Comparison of ENCODE assay signal across 11 cellular contexts in genomic region chr1:43360616-43361015, GRCh38. TPM values are rescaled to one million over a fixed set of nuclear protein-coding genes. Genes with fewer than 3 reads are reported as not detected.
DNase-seq lines count a peak whose midpoint lies in the region; ATAC-seq, FAIRE-seq and TF ChIP-seq lines count a peak whose summit lies in the region.
"Had no signal": no experiment of that assay in that cellular context is flagged by ENCODE, and none has a peak within 500 bp of the region (broad histone marks: within the 10 kb centered on the region; RNA-seq: fewer than 3 reads in every experiment).

No MANE protein-coding gene starts in this region.

- ATAC-seq in HepG2 (no peak), right lobe of liver (no peak), HG03196 (IDR thresholded peaks at IDR 0.05; ENCODE audit: unreplicated experiment) (no peak), GM21825 (IDR thresholded peaks at IDR 0.05; ENCODE audit: unreplicated experiment) (no peak)

- no peak for TF ChIP-seq EP300 in HepG2 (IDR thresholded peaks at IDR 0.05; ENCODE audit: low read depth in 2 of 2, low read length in 2 of 2)
- no peak for TF ChIP-seq EP300 in HepG2 (CRISPR knock-in tag; IDR thresholded peaks at IDR 0.05; ENCODE audit: borderline replicate concordance)

- H3K9ac ChIP-seq in HepG2 (ENCODE audit: insufficient read depth, low read depth, low read length), result no peak overlapping the region

- H3K9me3 ChIP-seq in HepG2 (ENCODE audit: low read length) (no peaks in the 10 kb centered on the region), right lobe of liver (no peaks in the 10 kb centered on the region), SJSA1 (replicated peaks) (no peaks in the 10 kb centered on the region)

- peaks cover 74% of the 10 kb centered on the region for H3K4me1 ChIP-seq in HepG2 (ENCODE audit: insufficient read depth, low read length)
- H3K4me1 ChIP-seq in right lobe of liver, result peaks cover 0 to 13% (median 5%) of the 10 kb centered on the region in 4 donors
- peaks cover 49% of the 10 kb centered on the region for H3K4me1 ChIP-seq in SJSA1 (replicated peaks)

- TF ChIP-seq RAD21 in HepG2 (CRISPR knock-in tag; IDR thresholded peaks at IDR 0.05), result no peak

- H3K4me3 ChIP-seq in HepG2 (replicated peaks in 1 of 3; ENCODE audit: insufficient read depth in 1 of 3, low read depth in 2 of 3, low read length in 3 of 3) (0 out of 6 replicates have a peak overlapping the region, but pooled peaks of 1 of the 3 experiments have one; percentile 92), right lobe of liver (no peak overlapping the region), SJSA1 (peak overlapping the region; percentile 54), fibroblast of pulmonary artery (replicated peaks; ENCODE audit: low read depth, low read length) (peak overlapping the region; percentile 61)
- H3K4me3 ChIP-seq: lung had no signal

- intact Hi-C loops in HepG2 (cut with micrococcal nuclease; ENCODE audit: unreplicated experiment) (no loop called here), right lobe of liver (cut with DNase I) (no loop called here)

- no peak for DNase-seq in HepG2 (ENCODE audit: low spot score)
- no peak for DNase-seq in right lobe of liver
- DNase-seq in SJSA1 (ENCODE audit: low read depth in 1 of 2, low spot score in 2 of 2), result no peak
- DNase-seq in fibroblast of pulmonary artery (ENCODE audit: low read depth), result no peak
- DNase-seq in SK-N-DZ (ENCODE audit: low spot score), result no peak
- no peak for DNase-seq in T-helper 9 cell
- DNase-seq: COR-L47; stimulated activated naive CD4-positive, alpha-beta T cell had no signal

- H3K27ac ChIP-seq in HepG2 (ENCODE audit: extremely low read length, insufficient read depth, low read length), result no peak overlapping the region
- no peak overlapping the region for H3K27ac ChIP-seq in right lobe of liver
- H3K27ac ChIP-seq in SJSA1, result no peak overlapping the region

- WGBS in HepG2 (ENCODE audit: low lambda C conversion rate), result 94% methylated on average over 3 of the region's 4 CpGs
- 57% methylated on average over 1 of the region's 4 CpGs for WGBS in right lobe of liver (ENCODE audit: insufficient coverage, low coverage, low lambda C conversion rate, missing lambda C conversion rate)

- H3K79me2 ChIP-seq in HepG2 (ENCODE audit: insufficient read depth, low read length), result peaks cover 29% of the 10 kb centered on the region

- POLR2A ChIA-PET in HepG2 (lab: Yijun Ruan, JAX), result no interaction called here

- no TSS peak for BruUV-seq in HepG2 (replicated peaks; lab: Mats Ljungman, UMichigan)

- FAIRE-seq in HepG2 (lab: Jason Lieb, UNC), result no peak

- in situ Hi-C loops in HepG2 (cut with HindIII; ENCODE audit: extremely low pct_ligation_motif_present, low pct_unique_long_range_greater_than_20kb), result no loop called here

- H3K36me3 ChIP-seq in HepG2 (replicated peaks in 1 of 2; ENCODE audit: control insufficient read depth in 1 of 2, insufficient read depth in 2 of 2, low read length in 2 of 2), result peaks cover 15 to 31% of the 10 kb centered on the region in 2 experiments
- H3K36me3 ChIP-seq in right lobe of liver, result peaks cover 0 to 34% (median 11%) of the 10 kb centered on the region in 4 donors
- peaks cover 71% of the 10 kb centered on the region for H3K36me3 ChIP-seq in SJSA1

- TF ChIP-seq POLR2A in HepG2 (IDR thresholded peaks at IDR 0.05; ENCODE audit: insufficient read depth in 1 of 2, low read depth in 2 of 2, low read length in 2 of 2) (no peak), right lobe of liver (IDR thresholded peaks at IDR 0.05) (no peak)

- no peak for TF ChIP-seq CTCF in HepG2 (CRISPR knock-in tag; IDR thresholded peaks at IDR 0.05)
- no peak for TF ChIP-seq CTCF in right lobe of liver (IDR thresholded peaks at IDR 0.05)
- no peak for TF ChIP-seq CTCF in fibroblast of pulmonary artery (IDR thresholded peaks at IDR 0.05; ENCODE audit: low read length, missing control alignments)

- peak overlapping the region; percentile 88 for H3K4me2 ChIP-seq in HepG2 (ENCODE audit: low read depth, low read length)

- H3K27me3 ChIP-seq in HepG2 (ENCODE audit: control insufficient read depth in 1 of 2, insufficient read depth in 2 of 2, low read length in 2 of 2) (no peaks in the 10 kb centered on the region; a peak in 1 of 5 replicates), right lobe of liver (no peaks in the 10 kb centered on the region), SJSA1 (replicated peaks) (no peaks in the 10 kb centered on the region)

- no peak overlapping the region for H2AFZ ChIP-seq in HepG2 (ENCODE audit: low read length)

- H4K20me1 ChIP-seq in HepG2 (ENCODE audit: insufficient read depth, low read length), result no peaks in the 10 kb centered on the region

- CTCF ChIA-PET in HepG2 (lab: Yijun Ruan, JAX; ENCODE audit: low intra/inter-chr PET ratio, low total read pairs), result no interaction called here

RNA-seq across cellular contexts. Expression of gene CDC20, which starts 1.8 kb away (rescaled TPM):
- total RNA-seq in HepG2 (2016; rRNA removed; fragmentation: Illumina TruSeq; extraction: Trizol) (90.0 and 97.8 TPM in 2 replicates), right lobe of liver (1 to 10 TPM in 4 of 6 experiments, under 1 TPM in 1, not detected in 1; 0.49 to 5.3 (median 2.3) TPM)
- 46.4 and 52.0 TPM in 2 replicates for total RNA-seq in HepG2 (2016; cell fraction: cytosol; rRNA removed; fragmentation: Illumina TruSeq; extraction: Trizol; ENCODE audit: low read depth)
- total RNA-seq in HepG2 (2016; cell fraction: insoluble cytoplasmic fraction; rRNA removed; fragmentation: Illumina TruSeq; extraction: Trizol), result 83.1 and 89.9 TPM in 2 replicates
- 44.6 and 48.1 TPM in 2 replicates for total RNA-seq in HepG2 (2016; cell fraction: membrane; rRNA removed; fragmentation: Illumina TruSeq; extraction: Trizol)
- 41.5 and 42.9 TPM in 2 replicates for total RNA-seq in HepG2 (2016; cell fraction: nucleus; rRNA removed; fragmentation: Illumina TruSeq; extraction: Trizol)
- polyA plus RNA-seq in HepG2 (2011; rRNA removed), result 39.5 and 57.9 TPM in 2 replicates
- polyA plus RNA-seq in HepG2 (2011; cell fraction: cytosol; rRNA removed), result 30.0 and 51.5 TPM in 2 replicates
- polyA plus RNA-seq in HepG2 (2011; cell fraction: nucleus; rRNA removed), result 32.3 and 62.8 TPM in 2 replicates
- polyA plus RNA-seq in HepG2 (2012), result 30.3 and 42.3 TPM in 2 replicates
- polyA plus RNA-seq in HepG2 (2016; cell fraction: cytosol; fragmentation: Illumina TruSeq; extraction: Trizol; ENCODE audit: low read depth), result 55.7 and 55.8 TPM in 2 replicates
- 111 and 128 TPM in 2 replicates for polyA plus RNA-seq in HepG2 (2016; cell fraction: insoluble cytoplasmic fraction; fragmentation: Illumina TruSeq; extraction: Trizol; ENCODE audit: low read depth)
- 48.3 and 54.4 TPM in 2 replicates for polyA plus RNA-seq in HepG2 (2016; cell fraction: membrane; fragmentation: Illumina TruSeq; extraction: Trizol; ENCODE audit: low read depth)
- 82.6 and 84.9 TPM in 2 replicates for polyA plus RNA-seq in HepG2 (2016; cell fraction: nucleus; fragmentation: Illumina TruSeq; extraction: Trizol; ENCODE audit: insufficient read depth, low read depth)
- 131 and 377 TPM in 2 replicates for polyA minus RNA-seq in HepG2 (2011; rRNA and poly(A)+ RNA removed; ENCODE audit: low replicate concordance)
- 20.8 and 38.2 TPM in 2 replicates for polyA minus RNA-seq in HepG2 (2011; cell fraction: cytosol; rRNA and poly(A)+ RNA removed)
- polyA minus RNA-seq in HepG2 (2011; cell fraction: nucleus; rRNA and poly(A)+ RNA removed), result 12.4 and 21.2 TPM in 2 replicates
- total RNA-seq in SJSA1 (2014; rRNA removed; shearing (Covaris generic)), result 194 and 257 TPM in 2 replicates
- 162 and 165 TPM in 2 replicates for polyA plus RNA-seq in SK-N-DZ (2014; cell fraction: cytosol; rRNA removed)
- 94.2 and 103 TPM in 2 replicates for polyA plus RNA-seq in SK-N-DZ (2014; cell fraction: nucleus; rRNA removed)

RNA-seq across cellular contexts. Expression of gene ELOVL1, which starts 7.2 kb away (rescaled TPM):
- total RNA-seq in HepG2 (2016; rRNA removed; fragmentation: Illumina TruSeq; extraction: Trizol) (29.7 and 55.2 TPM in 2 replicates), right lobe of liver (10 to 100 TPM; 19.9 to 38.3 (median 29.2) TPM)
- total RNA-seq in HepG2 (2016; cell fraction: cytosol; rRNA removed; fragmentation: Illumina TruSeq; extraction: Trizol; ENCODE audit: low read depth), result 12.3 and 14.1 TPM in 2 replicates
- 31.2 and 54.3 TPM in 2 replicates for total RNA-seq in HepG2 (2016; cell fraction: insoluble cytoplasmic fraction; rRNA removed; fragmentation: Illumina TruSeq; extraction: Trizol)
- 23.3 and 25.4 TPM in 2 replicates for total RNA-seq in HepG2 (2016; cell fraction: membrane; rRNA removed; fragmentation: Illumina TruSeq; extraction: Trizol)
- total RNA-seq in HepG2 (2016; cell fraction: nucleus; rRNA removed; fragmentation: Illumina TruSeq; extraction: Trizol), result 40.7 and 42.5 TPM in 2 replicates
- polyA plus RNA-seq in HepG2 (2011; rRNA removed), result 77.4 and 95.9 TPM in 2 replicates
- polyA plus RNA-seq in HepG2 (2011; cell fraction: cytosol; rRNA removed), result 64.9 and 73.4 TPM in 2 replicates
- polyA plus RNA-seq in HepG2 (2011; cell fraction: nucleus; rRNA removed), result 44.8 and 54.7 TPM in 2 replicates
- polyA plus RNA-seq in HepG2 (2012), result 33.2 and 44.1 TPM in 2 replicates
- polyA plus RNA-seq in HepG2 (2016; cell fraction: cytosol; fragmentation: Illumina TruSeq; extraction: Trizol; ENCODE audit: low read depth), result 17.0 and 18.2 TPM in 2 replicates
- polyA plus RNA-seq in HepG2 (2016; cell fraction: insoluble cytoplasmic fraction; fragmentation: Illumina TruSeq; extraction: Trizol; ENCODE audit: low read depth), result 37.9 and 39.0 TPM in 2 replicates
- polyA plus RNA-seq in HepG2 (2016; cell fraction: membrane; fragmentation: Illumina TruSeq; extraction: Trizol; ENCODE audit: low read depth), result 23.8 and 25.7 TPM in 2 replicates
- 78.4 and 80.0 TPM in 2 replicates for polyA plus RNA-seq in HepG2 (2016; cell fraction: nucleus; fragmentation: Illumina TruSeq; extraction: Trizol; ENCODE audit: insufficient read depth, low read depth)
- polyA minus RNA-seq in HepG2 (2011; rRNA and poly(A)+ RNA removed; ENCODE audit: low replicate concordance), result 60.0 and 196 TPM in 2 replicates
- polyA minus RNA-seq in HepG2 (2011; cell fraction: cytosol; rRNA and poly(A)+ RNA removed), result 18.8 and 25.8 TPM in 2 replicates
- polyA minus RNA-seq in HepG2 (2011; cell fraction: nucleus; rRNA and poly(A)+ RNA removed), result 9.5 and 12.1 TPM in 2 replicates
- total RNA-seq in SJSA1 (2014; rRNA removed; shearing (Covaris generic)), result 69.5 and 115 TPM in 2 replicates
- 24.1 and 28.3 TPM in 2 replicates for polyA plus RNA-seq in SK-N-DZ (2014; cell fraction: cytosol; rRNA removed)
- polyA plus RNA-seq in SK-N-DZ (2014; cell fraction: nucleus; rRNA removed), result 41.1 and 43.7 TPM in 2 replicates

RNA-seq across cellular contexts. Expression of gene MPL, which starts 23.0 kb away (rescaled TPM):
- not detected in 2 replicates for total RNA-seq in HepG2 (2016; rRNA removed; fragmentation: Illumina TruSeq; extraction: Trizol)
- 0.30 TPM in 1 of 2 replicates, not detected in the other for total RNA-seq in HepG2 (2016; cell fraction: cytosol; rRNA removed; fragmentation: Illumina TruSeq; extraction: Trizol; ENCODE audit: low read depth)
- total RNA-seq in HepG2 (2016; cell fraction: insoluble cytoplasmic fraction; rRNA removed; fragmentation: Illumina TruSeq; extraction: Trizol), result not detected in 2 replicates
- total RNA-seq in HepG2 (2016; cell fraction: membrane; rRNA removed; fragmentation: Illumina TruSeq; extraction: Trizol), result not detected in 2 replicates
- total RNA-seq in HepG2 (2016; cell fraction: nucleus; rRNA removed; fragmentation: Illumina TruSeq; extraction: Trizol), result not detected in 2 replicates
- polyA plus RNA-seq in HepG2 (2011; rRNA removed), result not detected in 2 replicates
- polyA plus RNA-seq in HepG2 (2011; cell fraction: cytosol; rRNA removed), result not detected in 2 replicates
- polyA plus RNA-seq in HepG2 (2011; cell fraction: nucleus; rRNA removed), result not detected in 2 replicates
- polyA plus RNA-seq in HepG2 (2012), result not detected in 2 replicates
- not detected in 2 replicates for polyA plus RNA-seq in HepG2 (2016; cell fraction: cytosol; fragmentation: Illumina TruSeq; extraction: Trizol; ENCODE audit: low read depth)
- polyA plus RNA-seq in HepG2 (2016; cell fraction: insoluble cytoplasmic fraction; fragmentation: Illumina TruSeq; extraction: Trizol; ENCODE audit: low read depth), result 0.12 TPM in 1 of 2 replicates, not detected in the other
- polyA plus RNA-seq in HepG2 (2016; cell fraction: membrane; fragmentation: Illumina TruSeq; extraction: Trizol; ENCODE audit: low read depth), result not detected in 2 replicates
- polyA plus RNA-seq in HepG2 (2016; cell fraction: nucleus; fragmentation: Illumina TruSeq; extraction: Trizol; ENCODE audit: insufficient read depth, low read depth), result not detected in 2 replicates
- polyA minus RNA-seq in HepG2 (2011; rRNA and poly(A)+ RNA removed; ENCODE audit: low replicate concordance), result 0.54 TPM in 1 of 2 replicates, not detected in the other
- not detected in 2 replicates for polyA minus RNA-seq in HepG2 (2011; cell fraction: cytosol; rRNA and poly(A)+ RNA removed)
- polyA minus RNA-seq in HepG2 (2011; cell fraction: nucleus; rRNA and poly(A)+ RNA removed), result not detected in 2 replicates
- total RNA-seq in right lobe of liver, result under 1 TPM in 1 of 6 experiments, not detected in 5; 0.59 TPM
- not detected in 2 replicates for total RNA-seq in SJSA1 (2014; rRNA removed; shearing (Covaris generic))
- polyA plus RNA-seq in SK-N-DZ (2014; cell fraction: cytosol; rRNA removed), result not detected in 2 replicates
- not detected in 2 replicates for polyA plus RNA-seq in SK-N-DZ (2014; cell fraction: nucleus; rRNA removed)

RNA-seq across cellular contexts. Expression of gene MED8, which starts 29.0 kb away (rescaled TPM):
- total RNA-seq in HepG2 (2016; rRNA removed; fragmentation: Illumina TruSeq; extraction: Trizol) (77.4 and 112 TPM in 2 replicates), right lobe of liver (10 to 100 TPM; 20.7 to 26.6 (median 24.1) TPM)
- 27.8 and 29.8 TPM in 2 replicates for total RNA-seq in HepG2 (2016; cell fraction: cytosol; rRNA removed; fragmentation: Illumina TruSeq; extraction: Trizol; ENCODE audit: low read depth)
- 79.1 and 119 TPM in 2 replicates for total RNA-seq in HepG2 (2016; cell fraction: insoluble cytoplasmic fraction; rRNA removed; fragmentation: Illumina TruSeq; extraction: Trizol)
- 39.9 and 44.3 TPM in 2 replicates for total RNA-seq in HepG2 (2016; cell fraction: membrane; rRNA removed; fragmentation: Illumina TruSeq; extraction: Trizol)
- 30.3 and 33.9 TPM in 2 replicates for total RNA-seq in HepG2 (2016; cell fraction: nucleus; rRNA removed; fragmentation: Illumina TruSeq; extraction: Trizol)
- 13.0 and 16.9 TPM in 2 replicates for polyA plus RNA-seq in HepG2 (2011; rRNA removed)
- polyA plus RNA-seq in HepG2 (2011; cell fraction: cytosol; rRNA removed), result 15.2 and 18.5 TPM in 2 replicates
- 27.4 and 29.3 TPM in 2 replicates for polyA plus RNA-seq in HepG2 (2011; cell fraction: nucleus; rRNA removed)
- polyA plus RNA-seq in HepG2 (2012), result 34.9 and 41.7 TPM in 2 replicates
- 23.6 and 24.6 TPM in 2 replicates for polyA plus RNA-seq in HepG2 (2016; cell fraction: cytosol; fragmentation: Illumina TruSeq; extraction: Trizol; ENCODE audit: low read depth)
- 98.6 and 98.7 TPM in 2 replicates for polyA plus RNA-seq in HepG2 (2016; cell fraction: insoluble cytoplasmic fraction; fragmentation: Illumina TruSeq; extraction: Trizol; ENCODE audit: low read depth)
- 30.8 and 31.0 TPM in 2 replicates for polyA plus RNA-seq in HepG2 (2016; cell fraction: membrane; fragmentation: Illumina TruSeq; extraction: Trizol; ENCODE audit: low read depth)
- 48.4 and 55.2 TPM in 2 replicates for polyA plus RNA-seq in HepG2 (2016; cell fraction: nucleus; fragmentation: Illumina TruSeq; extraction: Trizol; ENCODE audit: insufficient read depth, low read depth)
- polyA minus RNA-seq in HepG2 (2011; rRNA and poly(A)+ RNA removed; ENCODE audit: low replicate concordance), result 11.0 and 19.2 TPM in 2 replicates
- polyA minus RNA-seq in HepG2 (2011; cell fraction: cytosol; rRNA and poly(A)+ RNA removed), result 14.2 and 14.7 TPM in 2 replicates
- 30.3 and 36.6 TPM in 2 replicates for polyA minus RNA-seq in HepG2 (2011; cell fraction: nucleus; rRNA and poly(A)+ RNA removed)
- total RNA-seq in SJSA1 (2014; rRNA removed; shearing (Covaris generic)), result 60.7 and 67.8 TPM in 2 replicates
- 45.9 and 52.7 TPM in 2 replicates for polyA plus RNA-seq in SK-N-DZ (2014; cell fraction: cytosol; rRNA removed)
- 36.1 and 38.8 TPM in 2 replicates for polyA plus RNA-seq in SK-N-DZ (2014; cell fraction: nucleus; rRNA removed)

RNA-seq across cellular contexts. Expression of gene SZT2, which starts 29.1 kb away (rescaled TPM):
- total RNA-seq in HepG2 (2016; rRNA removed; fragmentation: Illumina TruSeq; extraction: Trizol) (5.6 and 8.0 TPM in 2 replicates), right lobe of liver (10 to 100 TPM; 12.7 to 30.4 (median 19.2) TPM)
- total RNA-seq in HepG2 (2016; cell fraction: cytosol; rRNA removed; fragmentation: Illumina TruSeq; extraction: Trizol; ENCODE audit: low read depth), result 3.8 TPM in 2 replicates
- total RNA-seq in HepG2 (2016; cell fraction: insoluble cytoplasmic fraction; rRNA removed; fragmentation: Illumina TruSeq; extraction: Trizol), result 4.3 and 9.7 TPM in 2 replicates
- total RNA-seq in HepG2 (2016; cell fraction: membrane; rRNA removed; fragmentation: Illumina TruSeq; extraction: Trizol), result 3.6 TPM in 2 replicates
- total RNA-seq in HepG2 (2016; cell fraction: nucleus; rRNA removed; fragmentation: Illumina TruSeq; extraction: Trizol), result 17.5 and 18.0 TPM in 2 replicates
- 8.8 and 9.8 TPM in 2 replicates for polyA plus RNA-seq in HepG2 (2011; rRNA removed)
- 2.2 and 3.1 TPM in 2 replicates for polyA plus RNA-seq in HepG2 (2011; cell fraction: cytosol; rRNA removed)
- 58.1 and 68.7 TPM in 2 replicates for polyA plus RNA-seq in HepG2 (2011; cell fraction: nucleus; rRNA removed)
- polyA plus RNA-seq in HepG2 (2012), result 7.8 and 8.7 TPM in 2 replicates
- 0.57 and 0.69 TPM in 2 replicates for polyA plus RNA-seq in HepG2 (2016; cell fraction: cytosol; fragmentation: Illumina TruSeq; extraction: Trizol; ENCODE audit: low read depth)
- polyA plus RNA-seq in HepG2 (2016; cell fraction: insoluble cytoplasmic fraction; fragmentation: Illumina TruSeq; extraction: Trizol; ENCODE audit: low read depth), result 2.9 and 3.7 TPM in 2 replicates
- polyA plus RNA-seq in HepG2 (2016; cell fraction: membrane; fragmentation: Illumina TruSeq; extraction: Trizol; ENCODE audit: low read depth), result 1.2 and 1.3 TPM in 2 replicates
- polyA plus RNA-seq in HepG2 (2016; cell fraction: nucleus; fragmentation: Illumina TruSeq; extraction: Trizol; ENCODE audit: insufficient read depth, low read depth), result 23.7 and 25.9 TPM in 2 replicates
- 36.3 and 51.9 TPM in 2 replicates for polyA minus RNA-seq in HepG2 (2011; rRNA and poly(A)+ RNA removed; ENCODE audit: low replicate concordance)
- polyA minus RNA-seq in HepG2 (2011; cell fraction: cytosol; rRNA and poly(A)+ RNA removed), result 3.5 and 5.0 TPM in 2 replicates
- 55.9 and 71.0 TPM in 2 replicates for polyA minus RNA-seq in HepG2 (2011; cell fraction: nucleus; rRNA and poly(A)+ RNA removed)
- total RNA-seq in SJSA1 (2014; rRNA removed; shearing (Covaris generic)), result 15.6 and 19.8 TPM in 2 replicates
- polyA plus RNA-seq in SK-N-DZ (2014; cell fraction: cytosol; rRNA removed), result 5.3 and 6.7 TPM in 2 replicates
- polyA plus RNA-seq in SK-N-DZ (2014; cell fraction: nucleus; rRNA removed), result 18.1 and 31.9 TPM in 2 replicates

Comparison
In these comparisons a context has a peak if more than half of its experiments do, and no peak if none do; other contexts are left out.
1. RNA of gene CDC20, which starts 1.8 kb away (total RNA-seq): 194 to 257 TPM in SJSA1 and 41.5 to 97.8 TPM in HepG2; 0.49 to 5.3 TPM in right lobe of liver; every median in the first group is over 4 times any median in the second.
2. H3K4me3 ChIP-seq: peak in SJSA1 (single experiment) and fibroblast of pulmonary artery (single experiment); none in right lobe of liver (0 of 3).